Comparison of ENCODE assay signal across 9 cellular contexts in genomic region chr4:26557164-26557563, GRCh38. TPM values are rescaled to one million over a fixed set of nuclear protein-coding genes. Genes with fewer than 3 reads are reported as not detected.
A peak's percentile ranks its signal among the peaks of the same experiment; 100 is the strongest.
DNase-seq lines count a peak whose midpoint lies in the region.
"Had no signal": no experiment of that assay in that cellular context is flagged by ENCODE, and none has a peak within 500 bp of the region (broad histone marks: within the 10 kb centered on the region; RNA-seq: fewer than 3 reads in every experiment).

No MANE protein-coding gene starts in this region.

- in situ Hi-C loops in G401 (cut with HindIII; ENCODE audit: low sequenced_read_pairs) = no loop called here

- peak; percentile 95 for DNase-seq in GM04504 (ENCODE audit: low read depth)
- DNase-seq in NCI-H2196 treated with DMSO at 0.1 percent for 48 hours (lab: John Stamatoyannopoulos, UW; ENCODE audit: unreplicated experiment) = peak; percentile 30
- peak; percentile 94 for DNase-seq in dedifferentiated amniotic fluid mesenchymal stem cell (ENCODE audit: extremely low spot score)
- DNase-seq in renal cortical epithelial cell (ENCODE audit: low read depth) = peak; percentile 65
- DNase-seq in activated T-cell treated with anti-CD3 and anti-CD28 coated beads, Interleukin-2, amount 50 U/mL, for 1 hour = no peak
- no peak for DNase-seq in G401 (ENCODE audit: low spot score)
- no peak for DNase-seq in NCI-H1417 treated with DMSO at 0.1 percent for 48 hours (lab: John Stamatoyannopoulos, UW)
- DNase-seq: esophagus squamous epithelium; stimulated activated naive B cell treated with anti-CD40 and anti-IgM and Interleukin-4, amounts not matched to agents 10 μg/mL and 1 μg/mL and 100 μg/mL, for 72 hours had no signal

RNA-seq across cellular contexts. Expression of gene TBC1D19, which starts 26.7 kb away (rescaled TPM):
- total RNA-seq in renal cortical epithelial cell = 75.4 and 81.3 TPM in 2 replicates
- total RNA-seq in G401 (2014; rRNA removed; shearing (Covaris generic)) = 7.6 and 12.9 TPM in 2 replicates

Comparison
In these comparisons a context has a peak if more than half of its experiments do, and no peak if none do; other contexts are left out.
1. DNase-seq: peak in GM04504 (single experiment), NCI-H2196 treated with DMSO at 0.1 percent for 48 hours (single experiment), dedifferentiated amniotic fluid mesenchymal stem cell (single experiment) and renal cortical epithelial cell (single experiment); none in activated T-cell treated with anti-CD3 and anti-CD28 coated beads, Interleukin-2, amount 50 U/mL, for 1 hour (single experiment), G401 (single experiment) and NCI-H1417 treated with DMSO at 0.1 percent for 48 hours (single experiment).